Comparison of ENCODE assay signal across 11 cellular contexts in the genomic region with DNA sequence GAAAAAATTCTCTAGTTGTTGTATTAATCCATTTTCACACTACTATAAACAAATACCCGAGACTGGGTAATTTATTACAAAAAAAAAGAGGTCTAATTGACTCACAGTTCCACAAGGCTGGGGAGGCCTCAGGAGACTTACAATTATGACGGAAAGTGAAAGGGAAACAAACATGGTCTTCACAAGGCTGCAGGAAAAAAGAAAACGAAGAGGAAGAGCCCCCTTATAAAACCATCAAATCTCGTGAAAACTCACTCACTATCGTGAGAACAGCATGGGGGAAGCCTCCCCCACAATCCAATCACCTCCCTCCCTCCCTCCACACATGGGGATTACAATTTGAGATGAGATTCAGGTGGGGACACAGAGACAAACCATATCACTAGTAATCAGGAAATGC.
DNase-seq lines count a peak whose midpoint lies in the region; ATAC-seq and TF ChIP-seq lines count a peak whose summit lies in the region.
"Had no signal": no experiment of that assay in that cellular context is flagged by ENCODE, and none has a peak within 500 bp of the region (broad histone marks: within the 10 kb centered on the region; RNA-seq: fewer than 3 reads in every experiment).

No MANE protein-coding gene starts in this region.

- no peak for TF ChIP-seq CTCF in tibial artery (IDR thresholded peaks at IDR 0.05)

- peak overlapping the region; percentile 25; the same call in 1 of the 2 replicates for H3K27ac ChIP-seq in ACC112 (ENCODE audit: low read depth, low read length)
- H3K27ac ChIP-seq in tibial artery: no peak overlapping the region

- no peaks in the 10 kb centered on the region for H3K9me3 ChIP-seq in tibial artery

- H3K4me3 ChIP-seq in ACC112 (ENCODE audit: low read depth, low read length): peak overlapping the region; percentile 41; the same call in 1 of the 2 replicates
- no peak overlapping the region for H3K4me3 ChIP-seq in tibial artery

- no peaks in the 10 kb centered on the region for H3K79me2 ChIP-seq in ACC112 (ENCODE audit: control insufficient read depth, insufficient read depth, low read length, unreplicated experiment)

- H3K36me3 ChIP-seq in ACC112 (ENCODE audit: insufficient read depth, low read length) (no peaks in the 10 kb centered on the region), tibial artery (no peaks in the 10 kb centered on the region)

- intact Hi-C loops in activated T-helper 2 cell treated with anti-CD3 and anti-CD28 coated beads, Interferon-gamma antibody, Interleukin-2, Interleukin-4, amounts not matched to agents 10 μg/mL and 5 μg/mL and 100 μg/mL, durations not matched to agents 14 hours and 24 hours and 36 hours (cut with micrococcal nuclease): no loop called here
- intact Hi-C loops in tibial artery (cut with DNase I; ENCODE audit: low total_unique reads): no loop called here

- no peak for DNase-seq in activated T-helper 2 cell treated with anti-CD3 and anti-CD28 coated beads, Interferon-gamma antibody, Interleukin-2, Interleukin-4, amounts not matched to agents 10 μg/mL and 5 μg/mL and 100 μg/mL, durations not matched to agents 14 hours and 24 hours and 36 hours (ENCODE audit: low spot score)
- DNase-seq in AG08395 (ENCODE audit: low spot score): no peak
- DNase-seq in tibial artery: no peak
- DNase-seq in putamen (ENCODE audit: low spot score): no peak
- DNase-seq in NCI-H69 (lab: John Stamatoyannopoulos, UW): no peak
- DNase-seq: activated CD4-positive, alpha-beta T cell treated with anti-CD3 and anti-CD28 coated beads, Interleukin-2, amount 50 U/mL, for 1 hour; effector CD8-positive, alpha-beta T cell; NCI-H2171 had no signal

- H3K36me3 Mint-ChIP-seq in activated T-helper 2 cell treated with anti-CD3 and anti-CD28 coated beads, Interferon-gamma antibody, Interleukin-2, Interleukin-4, amounts not matched to agents 10 μg/mL and 5 μg/mL and 100 μg/mL, durations not matched to agents 14 hours and 24 hours and 36 hours (ENCODE audit: low read depth): no peaks in the 10 kb centered on the region

- H3K4me1 ChIP-seq in ACC112 (ENCODE audit: control insufficient read depth, insufficient read depth, low read length, unreplicated experiment) (peaks cover 16% of the 10 kb centered on the region), tibial artery (no peaks in the 10 kb centered on the region)

- peak overlapping the region; percentile 91 for H2AFZ ChIP-seq in ACC112 (ENCODE audit: low read length, unreplicated experiment)

- no peaks in the 10 kb centered on the region for H3K27me3 ChIP-seq in ACC112 (ENCODE audit: insufficient read depth, low read length)
- H3K27me3 ChIP-seq in tibial artery: no peaks in the 10 kb centered on the region

- H3K4me3 Mint-ChIP-seq in activated T-helper 2 cell treated with anti-CD3 and anti-CD28 coated beads, Interferon-gamma antibody, Interleukin-2, Interleukin-4, amounts not matched to agents 10 μg/mL and 5 μg/mL and 100 μg/mL, durations not matched to agents 14 hours and 24 hours and 36 hours (ENCODE audit: low read depth): no peak overlapping the region

- no peaks in the 10 kb centered on the region for H3K9me3 Mint-ChIP-seq in activated T-helper 2 cell treated with anti-CD3 and anti-CD28 coated beads, Interferon-gamma antibody, Interleukin-2, Interleukin-4, amounts not matched to agents 10 μg/mL and 5 μg/mL and 100 μg/mL, durations not matched to agents 14 hours and 24 hours and 36 hours

- ATAC-seq in GM18909 (IDR thresholded peaks at IDR 0.05; ENCODE audit: poor library complexity, unreplicated experiment) (peak; percentile 84), HG03103 (IDR thresholded peaks at IDR 0.05; ENCODE audit: low read depth, unreplicated experiment) (peak; percentile 81)

- peaks cover 7% of the 10 kb centered on the region for H3K27me3 Mint-ChIP-seq in activated T-helper 2 cell treated with anti-CD3 and anti-CD28 coated beads, Interferon-gamma antibody, Interleukin-2, Interleukin-4, amounts not matched to agents 10 μg/mL and 5 μg/mL and 100 μg/mL, durations not matched to agents 14 hours and 24 hours and 36 hours (ENCODE audit: low read depth)

- H3K4me1 Mint-ChIP-seq in activated T-helper 2 cell treated with anti-CD3 and anti-CD28 coated beads, Interferon-gamma antibody, Interleukin-2, Interleukin-4, amounts not matched to agents 10 μg/mL and 5 μg/mL and 100 μg/mL, durations not matched to agents 14 hours and 24 hours and 36 hours (ENCODE audit: low read depth): peaks cover 8% of the 10 kb centered on the region

- peak overlapping the region; percentile 34 for H3K27ac Mint-ChIP-seq in activated T-helper 2 cell treated with anti-CD3 and anti-CD28 coated beads, Interferon-gamma antibody, Interleukin-2, Interleukin-4, amounts not matched to agents 10 μg/mL and 5 μg/mL and 100 μg/mL, durations not matched to agents 14 hours and 24 hours and 36 hours
